1 cellular context compared by ENCODE assay signal in genomic region chr15:74482661-74483060, GRCh38.
TF ChIP-seq lines count a peak whose summit lies in the region.

No MANE protein-coding gene starts in this region.

TF ChIP-seq in GM23338, 12 proteins besides CTCF, POLR2A, EP300 and RAD21 (continued from another document):
- TF ChIP-seq REST (IDR thresholded peaks at IDR 0.05; ENCODE audit: unreplicated experiment) (no peak), ETS1 (IDR thresholded peaks at IDR 0.05) (no peak), STAT1 (IDR thresholded peaks at IDR 0.05; ENCODE audit: unreplicated experiment) (no peak), EZH2 (IDR thresholded peaks at IDR 0.05; ENCODE audit: low read depth, unreplicated experiment) (no peak), POLR2AphosphoS5 (IDR thresholded peaks at IDR 0.05; ENCODE audit: low read depth) (no peak), ZNF114 (CRISPR knock-in tag; IDR thresholded peaks at IDR 0.05) (no peak)
